Comparison of ENCODE assay signal across 17 cellular contexts in genomic region chr18:51006061-51006818, GRCh38.
"Had no signal": no experiment of that assay in that cellular context is flagged by ENCODE, and none has a peak within 500 bp of the region (broad histone marks: within the 10 kb centered on the region; RNA-seq: fewer than 3 reads in every experiment).

No MANE protein-coding gene starts in this region.

- H3K9me3 Mint-ChIP-seq: central memory CD8-positive, alpha-beta T cell; natural killer cell treated with Interleukin-12 subunit alpha and Interleukin-12 subunit beta and Interleukin-15 and Interleukin-18, amount 100 ng/mL, for 72 hours had no signal

- H3K36me3 Mint-ChIP-seq: natural killer cell treated with Interleukin-12 subunit alpha and Interleukin-12 subunit beta and Interleukin-15 and Interleukin-18, amount 100 ng/mL, for 72 hours had no signal

- H3K4me3 Mint-ChIP-seq: activated CD8-positive, alpha-beta T cell treated with anti-CD3 and anti-CD28 coated beads for 36 hours; activated T-cell treated with anti-CD3 and anti-CD28 coated beads, Interleukin-2, amount 50 U/mL, for 4 hours; central memory CD8-positive, alpha-beta T cell; natural killer cell treated with Interleukin-12 subunit alpha and Interleukin-12 subunit beta and Interleukin-15 and Interleukin-18, amount 100 ng/mL, for 72 hours; T-helper 17 cell had no signal

- H3K27me3 Mint-ChIP-seq: activated CD8-positive, alpha-beta T cell treated with anti-CD3 and anti-CD28 coated beads for 36 hours; central memory CD8-positive, alpha-beta T cell; natural killer cell treated with Interleukin-12 subunit alpha and Interleukin-12 subunit beta and Interleukin-15 and Interleukin-18, amount 100 ng/mL, for 72 hours; T-helper 17 cell had no signal

- H3K4me3 ChIP-seq: body of pancreas, coronary artery, heart right ventricle, left ventricle myocardium inferior, smooth muscle cell, transverse colon had no signal

- DNase-seq: activated CD4-positive, alpha-beta T cell treated with anti-CD3 and anti-CD28 coated beads for 48 hours; activated CD8-positive, alpha-beta T cell treated with anti-CD3 and anti-CD28 coated beads for 36 hours; activated effector memory CD4-positive, alpha-beta T cell treated with Interleukin-2 at 50 U/mL for 16 hours; activated T-cell treated with anti-CD3 and anti-CD28 coated beads, Interleukin-2, amount 50 U/mL, for 4 hours; body of pancreas; effector CD8-positive, alpha-beta T cell; foreskin melanocyte; heart right ventricle; left ventricle myocardium inferior; stimulated activated naive CD8-positive, alpha-beta T cell treated with anti-CD3 and anti-CD28 coated beads, Interleukin-15, Interleukin-2, amounts not matched to agents 100 U/mL and 50 U/mL, for 24 hours; T-helper 17 cell; transverse colon had no signal

- H3K27ac Mint-ChIP-seq: activated CD8-positive, alpha-beta T cell treated with anti-CD3 and anti-CD28 coated beads for 36 hours; activated naive CD4-positive, alpha-beta T cell treated with anti-CD3 and anti-CD28 coated beads, Interleukin-2, amount 50 U/mL, for 72 hours; natural killer cell treated with Interleukin-12 subunit alpha and Interleukin-12 subunit beta and Interleukin-15 and Interleukin-18, amount 100 ng/mL, for 72 hours; T-helper 17 cell had no signal

- H3K27me3 ChIP-seq: body of pancreas, heart right ventricle, transverse colon had no signal

- H3K9me3 ChIP-seq: body of pancreas, transverse colon had no signal

- H3K36me3 ChIP-seq: heart right ventricle, left ventricle myocardium inferior, transverse colon had no signal
